In genomic region chr16:21626659-21627277, GRCh38 we compare ENCODE assay signal across 8 cellular contexts. TPM values are rescaled to one million over a fixed set of nuclear protein-coding genes. Genes with fewer than 3 reads are reported as not detected.
A peak's percentile ranks its signal among the peaks of the same experiment; 100 is the strongest.
DNase-seq lines count a peak whose midpoint lies in the region; ATAC-seq and TF ChIP-seq lines count a peak whose summit lies in the region.

No MANE protein-coding gene starts in this region.

- H3K27ac Mint-ChIP-seq in activated T-cell treated with anti-CD3 and anti-CD28 coated beads, Interleukin-2, amount 50 U/mL, for 24 hours: peak overlapping the region; percentile 84

- no peaks in the 10 kb centered on the region for H3K27me3 Mint-ChIP-seq in activated T-cell treated with anti-CD3 and anti-CD28 coated beads, Interleukin-2, amount 50 U/mL, for 24 hours

- H3K4me3 ChIP-seq in fibroblast of villous mesenchyme (ENCODE audit: low read depth, low read length): no peak overlapping the region

- H3K36me3 Mint-ChIP-seq in activated T-cell treated with anti-CD3 and anti-CD28 coated beads, Interleukin-2, amount 50 U/mL, for 24 hours (ENCODE audit: low read depth): peaks cover 79% of the 10 kb centered on the region

- H3K4me1 Mint-ChIP-seq in activated T-cell treated with anti-CD3 and anti-CD28 coated beads, Interleukin-2, amount 50 U/mL, for 24 hours (ENCODE audit: low read depth): peaks cover 50% of the 10 kb centered on the region

- ATAC-seq in HG02623 (IDR thresholded peaks at IDR 0.05; ENCODE audit: unreplicated experiment) (no peak), HG03460 (IDR thresholded peaks at IDR 0.05; ENCODE audit: unreplicated experiment) (no peak)

- H3K4me3 Mint-ChIP-seq in activated T-cell treated with anti-CD3 and anti-CD28 coated beads, Interleukin-2, amount 50 U/mL, for 24 hours: no peak overlapping the region

- TF ChIP-seq CTCF in fibroblast of villous mesenchyme (IDR thresholded peaks at IDR 0.05; ENCODE audit: insufficient read depth, low read depth, low read length): no peak

- no peak for DNase-seq in activated T-cell treated with anti-CD3 and anti-CD28 coated beads, Interleukin-2, amount 50 U/mL, for 24 hours
- DNase-seq in activated T-cell treated with anti-CD3 and anti-CD28 coated beads for 4 hours (no peak), T1000 (lab: John Stamatoyannopoulos, UW) (peak; percentile 55), fibroblast of villous mesenchyme (ENCODE audit: low read depth) (peak; percentile 94), smooth muscle cell of the brain vasculature (ENCODE audit: low read depth, low spot score) (peak; percentile 59), NAMALWA (ENCODE audit: low spot score) (no peak)

- H3K9me3 Mint-ChIP-seq in activated T-cell treated with anti-CD3 and anti-CD28 coated beads, Interleukin-2, amount 50 U/mL, for 24 hours: peaks cover 2% of the 10 kb centered on the region

RNA-seq across cellular contexts. Expression of gene IGSF6, which starts 25.6 kb away (rescaled TPM):
- total RNA-seq in fibroblast of villous mesenchyme: under 0.01 TPM in 1 of 2 replicates, not detected in the other

RNA-seq across cellular contexts. Expression of gene METTL9, which starts 27.4 kb away (rescaled TPM):
- total RNA-seq in fibroblast of villous mesenchyme: 166 and 169 TPM in 2 replicates

RNA-seq across cellular contexts. Expression of gene OTOA, which starts 37.0 kb away (rescaled TPM):
- under 0.01 TPM in 2 replicates for total RNA-seq in fibroblast of villous mesenchyme

Comparison
In these comparisons a context has a peak if more than half of its experiments do, and no peak if none do; other contexts are left out.
1. DNase-seq: peak in T1000 (single experiment), fibroblast of villous mesenchyme (single experiment) and smooth muscle cell of the brain vasculature (single experiment); none in activated T-cell treated with anti-CD3 and anti-CD28 coated beads, Interleukin-2, amount 50 U/mL, for 24 hours (single experiment), activated T-cell treated with anti-CD3 and anti-CD28 coated beads for 4 hours (single experiment) and NAMALWA (single experiment).